Comparison of ENCODE assay signal across 16 cellular contexts in the genomic region with DNA sequence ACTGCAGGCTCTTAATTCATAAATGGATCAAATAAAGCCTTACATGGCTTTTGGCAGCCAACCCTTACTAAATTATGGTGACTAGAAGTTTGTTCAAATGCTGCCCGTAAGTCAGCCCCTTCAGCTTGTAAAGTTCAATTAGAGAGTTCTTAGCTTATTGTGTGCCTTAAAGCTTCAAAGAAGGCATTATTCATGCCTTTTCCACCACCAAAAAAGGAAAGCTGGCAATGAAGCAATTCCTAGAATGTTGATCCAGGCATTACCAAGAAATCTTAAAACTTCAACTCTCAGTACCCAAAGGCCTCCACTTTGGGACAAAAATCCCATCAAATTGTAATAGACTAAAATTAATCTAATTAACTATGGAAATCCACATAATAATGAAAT.
DNase-seq lines count a peak whose midpoint lies in the region; ATAC-seq and TF ChIP-seq lines count a peak whose summit lies in the region.
"Had no signal": no experiment of that assay in that cellular context is flagged by ENCODE, and none has a peak within 500 bp of the region (broad histone marks: within the 10 kb centered on the region; RNA-seq: fewer than 3 reads in every experiment).

No MANE protein-coding gene starts in this region.

- no peak for ATAC-seq in psoas muscle
- no peak for ATAC-seq in HG02642 (IDR thresholded peaks at IDR 0.05; ENCODE audit: poor library complexity, unreplicated experiment)
- ATAC-seq: activated T-cell treated with anti-CD3 and anti-CD28 coated beads, Interleukin-2, amount 50 U/mL, for 72 hours; naive thymus-derived CD8-positive, alpha-beta T cell; stimulated activated effector memory CD8-positive, alpha-beta T cell treated with anti-CD3 and anti-CD28 coated beads, Interleukin-12 subunit alpha, Interleukin-12 subunit beta, amount 100 ng/mL, for 72 hours had no signal

- H3K4me1 Mint-ChIP-seq in MCF 10A (ENCODE audit: insufficient read depth, unreplicated experiment) (no peaks in the 10 kb centered on the region), endodermal cell (peaks cover 66% of the 10 kb centered on the region)
- no peaks in the 10 kb centered on the region for H3K4me1 Mint-ChIP-seq in activated CD4-positive, alpha-beta memory T cell treated with anti-CD3 and anti-CD28 coated beads, Interleukin-2, amount 10 ng/mL, durations not matched to agents 7 days and 5 days
- H3K4me1 Mint-ChIP-seq: activated CD4-positive, alpha-beta T cell treated with anti-CD3 and anti-CD28 coated beads, Interleukin-2, amount 10 ng/mL, durations not matched to agents 7 days and 5 days; stimulated activated effector memory CD8-positive, alpha-beta T cell treated with anti-CD3 and anti-CD28 coated beads, Interleukin-12 subunit alpha, Interleukin-12 subunit beta, amount 100 ng/mL, for 72 hours had no signal

- H3K27ac Mint-ChIP-seq in MCF 10A (ENCODE audit: low read depth, unreplicated experiment) (no peak overlapping the region), endodermal cell (no peak overlapping the region)
- no peak overlapping the region for H3K27ac Mint-ChIP-seq in activated CD4-positive, alpha-beta memory T cell treated with anti-CD3 and anti-CD28 coated beads, Interleukin-2, amount 10 ng/mL, durations not matched to agents 7 days and 5 days
- H3K27ac Mint-ChIP-seq: activated CD4-positive, alpha-beta T cell treated with anti-CD3 and anti-CD28 coated beads, Interleukin-2, amount 10 ng/mL, durations not matched to agents 7 days and 5 days; activated T-cell treated with anti-CD3 and anti-CD28 coated beads, Interleukin-2, amount 50 U/mL, for 72 hours; CD14-positive monocyte; naive thymus-derived CD8-positive, alpha-beta T cell; stimulated activated effector memory CD8-positive, alpha-beta T cell treated with anti-CD3 and anti-CD28 coated beads, Interleukin-12 subunit alpha, Interleukin-12 subunit beta, amount 100 ng/mL, for 72 hours had no signal

- H3K27me3 ChIP-seq in breast epithelium (no peaks in the 10 kb centered on the region), left ventricle myocardium inferior (ENCODE audit: low read depth) (no peaks in the 10 kb centered on the region), psoas muscle (ENCODE audit: insufficient read depth in 3 of 3, low read length in 2 of 3) (no peaks in the 10 kb centered on the region), uterus (no peaks in the 10 kb centered on the region), endodermal cell (ENCODE audit: control insufficient read depth, insufficient read depth, low read length, poor library complexity, severe bottlenecking) (no peaks in the 10 kb centered on the region)
- H3K27me3 ChIP-seq: colonic mucosa, SJCRH30 had no signal

- H3K27me3 Mint-ChIP-seq in MCF 10A (ENCODE audit: insufficient read depth, unreplicated experiment) (no peaks in the 10 kb centered on the region), endodermal cell (ENCODE audit: insufficient read depth) (no peaks in the 10 kb centered on the region)
- no peaks in the 10 kb centered on the region for H3K27me3 Mint-ChIP-seq in activated CD4-positive, alpha-beta memory T cell treated with anti-CD3 and anti-CD28 coated beads, Interleukin-2, amount 10 ng/mL, durations not matched to agents 7 days and 5 days
- H3K27me3 Mint-ChIP-seq: activated CD4-positive, alpha-beta T cell treated with anti-CD3 and anti-CD28 coated beads, Interleukin-2, amount 10 ng/mL, durations not matched to agents 7 days and 5 days had no signal

- H3K4me3 Mint-ChIP-seq in MCF 10A (ENCODE audit: unreplicated experiment) (no peak overlapping the region), endodermal cell (no peak overlapping the region)
- no peak overlapping the region for H3K4me3 Mint-ChIP-seq in activated CD4-positive, alpha-beta memory T cell treated with anti-CD3 and anti-CD28 coated beads, Interleukin-2, amount 10 ng/mL, durations not matched to agents 7 days and 5 days
- H3K4me3 Mint-ChIP-seq: activated CD4-positive, alpha-beta T cell treated with anti-CD3 and anti-CD28 coated beads, Interleukin-2, amount 10 ng/mL, durations not matched to agents 7 days and 5 days; activated T-cell treated with anti-CD3 and anti-CD28 coated beads, Interleukin-2, amount 50 U/mL, for 72 hours; CD14-positive monocyte; naive thymus-derived CD8-positive, alpha-beta T cell; stimulated activated effector memory CD8-positive, alpha-beta T cell treated with anti-CD3 and anti-CD28 coated beads, Interleukin-12 subunit alpha, Interleukin-12 subunit beta, amount 100 ng/mL, for 72 hours had no signal

- no peak overlapping the region for H3K9ac ChIP-seq in endodermal cell (ENCODE audit: extremely low read depth, low read length, poor library complexity, severe bottlenecking)

- peaks cover 20% of the 10 kb centered on the region for H3K36me3 Mint-ChIP-seq in MCF 10A (ENCODE audit: insufficient read depth, unreplicated experiment)
- H3K36me3 Mint-ChIP-seq in endodermal cell (ENCODE audit: low read depth) = peaks cover 31% of the 10 kb centered on the region
- no peaks in the 10 kb centered on the region for H3K36me3 Mint-ChIP-seq in activated CD4-positive, alpha-beta memory T cell treated with anti-CD3 and anti-CD28 coated beads, Interleukin-2, amount 10 ng/mL, durations not matched to agents 7 days and 5 days (ENCODE audit: low read depth)
- H3K36me3 Mint-ChIP-seq: CD14-positive monocyte; naive thymus-derived CD8-positive, alpha-beta T cell; stimulated activated effector memory CD8-positive, alpha-beta T cell treated with anti-CD3 and anti-CD28 coated beads, Interleukin-12 subunit alpha, Interleukin-12 subunit beta, amount 100 ng/mL, for 72 hours had no signal

- 88 to 94% (median 94%) methylated on average over 1 of the region's 1 CpG for WGBS in psoas muscle, 3 donors
- WGBS in endodermal cell (ENCODE audit: insufficient coverage in 1 of 2, insufficient read length in 1 of 2), 2 experiments = 67 to 94% methylated on average over 1 of the region's 1 CpG

- H3K4me1 ChIP-seq in breast epithelium (peaks cover 0 to 17% of the 10 kb centered on the region in 2 donors), left ventricle myocardium inferior (peaks cover 48% of the 10 kb centered on the region), psoas muscle (peaks cover 51% of the 10 kb centered on the region), uterus (peaks cover 0 to 7% of the 10 kb centered on the region in 2 donors), endodermal cell (ENCODE audit: control insufficient read depth, insufficient read depth, low read length) (peaks cover 24% of the 10 kb centered on the region)

- no TSS peak for BruUV-seq in MCF 10A (replicated peaks; lab: Mats Ljungman, UMichigan)

- TF ChIP-seq POLR2A in breast epithelium (IDR thresholded peaks at IDR 0.05) (no peak), uterus (IDR thresholded peaks at IDR 0.05) (no peak)

- H3K9me3 ChIP-seq in breast epithelium (no peaks in the 10 kb centered on the region), left ventricle myocardium inferior (replicated peaks) (no peaks in the 10 kb centered on the region), psoas muscle (no peaks in the 10 kb centered on the region), uterus (no peaks in the 10 kb centered on the region), endodermal cell (ENCODE audit: control insufficient read depth, low read length) (no peaks in the 10 kb centered on the region)
- H3K9me3 ChIP-seq: colonic mucosa, SJCRH30 had no signal

- DNase-seq in breast epithelium (ENCODE audit: low spot score in 2 of 2) (no peak), MCF 10A (ENCODE audit: unreplicated experiment) (no peak), left ventricle myocardium inferior (no peak), psoas muscle (no peak), uterus (no peak), endodermal cell (no peak)
- no peak for DNase-seq in activated CD4-positive, alpha-beta memory T cell treated with anti-CD3 and anti-CD28 coated beads, Interleukin-2, amount 10 ng/mL, durations not matched to agents 7 days and 5 days
- DNase-seq: activated CD4-positive, alpha-beta T cell treated with anti-CD3 and anti-CD28 coated beads, Interleukin-2, amount 10 ng/mL, durations not matched to agents 7 days and 5 days; activated T-cell treated with anti-CD3 and anti-CD28 coated beads, Interleukin-2, amount 50 U/mL, for 72 hours; colonic mucosa; naive thymus-derived CD8-positive, alpha-beta T cell had no signal

- POLR2A ChIA-PET in MCF 10A (lab: Yijun Ruan, JAX) = interaction anchor here (1.1 kb wide), 1 partner anchor 13 kb away, joined by 3 read pairs; no protein-coding TSS in a partner anchor
- POLR2A ChIA-PET in activated CD4-positive, alpha-beta memory T cell treated with anti-CD3 and anti-CD28 coated beads, Interleukin-2, amount 10 ng/mL, durations not matched to agents 7 days and 5 days (lab: Charles Lee) = no interaction called here

- intact Hi-C loops in breast epithelium (cut with DNase I; ENCODE audit: low total_unique reads) (no loop called here), MCF 10A (cut with micrococcal nuclease) (no loop called here), left ventricle myocardium inferior (cut with micrococcal nuclease) (no loop called here), psoas muscle (cut with DNase I) (no loop called here), uterus (cut with DNase I; ENCODE audit: low total_unique reads) (loop anchor here (10.0 kb wide), 1 partner anchor 67 kb away; the partner anchor contains the start of gene ZNF608)

- no peak overlapping the region for H3K4me3 ChIP-seq in breast epithelium
- H3K4me3 ChIP-seq in left ventricle myocardium inferior = peak overlapping the region; percentile 6
- H3K4me3 ChIP-seq in psoas muscle = no peak overlapping the region
- H3K4me3 ChIP-seq in uterus = no peak overlapping the region
- H3K4me3 ChIP-seq in endodermal cell (ENCODE audit: low read length) = no peak overlapping the region
- H3K4me3 ChIP-seq: colonic mucosa, SJCRH30 had no signal

- H3K27ac ChIP-seq in breast epithelium (peak overlapping the region; percentile 68 to 72), left ventricle myocardium inferior (replicated peaks) (peak overlapping the region; percentile 73), psoas muscle (peak overlapping the region; percentile 43), uterus (peak overlapping the region; percentile 65 to 71), endodermal cell (ENCODE audit: low read depth, low read length) (no peak overlapping the region)
- H3K27ac ChIP-seq: colonic mucosa, epithelial cell of prostate, SJCRH30 had no signal

- H3K9me3 Mint-ChIP-seq in MCF 10A (ENCODE audit: unreplicated experiment) (no peaks in the 10 kb centered on the region), endodermal cell (no peaks in the 10 kb centered on the region)
- H3K9me3 Mint-ChIP-seq in activated CD4-positive, alpha-beta memory T cell treated with anti-CD3 and anti-CD28 coated beads, Interleukin-2, amount 10 ng/mL, durations not matched to agents 7 days and 5 days = no peaks in the 10 kb centered on the region
- H3K9me3 Mint-ChIP-seq: activated CD4-positive, alpha-beta T cell treated with anti-CD3 and anti-CD28 coated beads, Interleukin-2, amount 10 ng/mL, durations not matched to agents 7 days and 5 days; activated T-cell treated with anti-CD3 and anti-CD28 coated beads, Interleukin-2, amount 50 U/mL, for 72 hours; naive thymus-derived CD8-positive, alpha-beta T cell had no signal

- H3K36me3 ChIP-seq in breast epithelium (no peaks in the 10 kb centered on the region), left ventricle myocardium inferior (no peaks in the 10 kb centered on the region), psoas muscle (ENCODE audit: insufficient read depth in 1 of 2, low read depth in 1 of 2) (no peaks in the 10 kb centered on the region), uterus (no peaks in the 10 kb centered on the region), endodermal cell (ENCODE audit: control insufficient read depth, insufficient read depth, low read length) (peaks cover 35% of the 10 kb centered on the region)
- H3K36me3 ChIP-seq: colonic mucosa, SJCRH30 had no signal

- TF ChIP-seq CTCF in breast epithelium (IDR thresholded peaks at IDR 0.05) (no peak), MCF 10A (IDR thresholded peaks at IDR 0.05; ENCODE audit: unreplicated experiment) (no peak), left ventricle myocardium inferior (IDR thresholded peaks at IDR 0.05; ENCODE audit: borderline replicate concordance) (no peak), psoas muscle (IDR thresholded peaks at IDR 0.05) (no peak), uterus (IDR thresholded peaks at IDR 0.05) (no peak), endodermal cell (conservative IDR thresholded peaks at IDR 0.05) (no peak)

- CTCF ChIA-PET in MCF 10A (lab: Yijun Ruan, JAX) = interaction anchor here (0.6 kb wide), 1 partner anchor 937 kb away, joined by 3 read pairs; no protein-coding TSS in a partner anchor
- CTCF ChIA-PET in activated CD4-positive, alpha-beta memory T cell treated with anti-CD3 and anti-CD28 coated beads, Interleukin-2, amount 10 ng/mL, durations not matched to agents 7 days and 5 days (lab: Charles Lee) = no interaction called here
